ENCODE assay signal across 18 cellular contexts in the genomic region with DNA sequence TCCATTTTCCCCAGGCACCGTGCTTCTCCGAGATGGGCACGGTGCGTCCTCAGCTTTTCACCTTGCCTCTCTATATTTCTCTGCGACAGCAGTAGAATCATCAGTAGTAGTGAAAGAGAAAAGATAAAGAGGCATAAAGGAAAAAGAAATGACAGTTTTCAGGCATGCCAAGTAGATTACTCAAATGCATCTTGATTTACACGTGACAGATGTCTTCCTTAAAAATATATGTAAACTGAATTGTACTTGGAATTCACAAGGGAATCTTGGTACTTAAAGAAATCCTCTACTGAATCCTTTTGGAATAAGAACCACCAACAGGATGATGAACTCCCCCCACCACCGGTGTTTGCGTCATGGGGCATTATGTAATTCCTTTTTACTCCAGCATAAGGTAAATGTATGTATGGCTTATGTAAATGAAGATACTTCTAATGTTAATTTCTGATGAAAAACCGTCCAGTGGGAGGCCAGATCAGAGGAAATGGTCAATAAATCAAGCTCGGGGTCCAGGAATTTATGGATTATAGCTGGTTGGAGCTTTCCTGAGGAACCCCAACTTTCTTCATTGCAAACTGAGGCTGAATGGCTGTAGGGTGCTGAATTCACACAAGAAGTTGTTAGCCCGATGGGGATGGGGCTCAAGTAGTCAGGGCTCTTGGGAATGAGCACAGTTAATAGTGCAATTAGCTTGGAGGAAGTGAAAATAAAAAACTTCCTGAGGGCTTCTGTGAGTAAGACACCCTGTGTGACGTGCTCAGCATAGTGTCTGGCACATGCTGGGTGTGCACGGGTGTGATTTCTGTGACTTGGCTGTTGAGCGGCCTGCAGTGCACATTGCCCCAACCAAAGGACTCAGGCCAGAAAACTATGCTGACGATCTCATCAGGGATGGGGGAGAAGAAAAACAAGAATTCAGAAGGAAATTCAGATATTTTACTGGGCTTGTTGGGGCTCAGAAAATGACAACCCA.
"Had no signal": no experiment of that assay in that cellular context is flagged by ENCODE, and none has a peak within 500 bp of the region (broad histone marks: within the 10 kb centered on the region; RNA-seq: fewer than 3 reads in every experiment).

No MANE protein-coding gene starts in this region.

- H3K4me1 ChIP-seq: colonic mucosa, gastrocnemius medialis, testis had no signal

- H3K4me3 ChIP-seq: cardiac muscle cell, colonic mucosa, gastrocnemius medialis, testis had no signal

- H3K27ac ChIP-seq: cardiac muscle cell, colonic mucosa, gastrocnemius medialis, parathyroid adenoma, testis, VCaP had no signal

- H3K36me3 Mint-ChIP-seq: mesothelial cell of epicardium had no signal

- DNase-seq: activated CD4-positive, alpha-beta T cell treated with anti-CD3 and anti-CD28 coated beads for 4 hours; activated CD8-positive, alpha-beta memory T cell treated with anti-CD3 and anti-CD28 coated beads, Interleukin-2, amount 50 U/mL, for 48 hours; activated CD8-positive, alpha-beta T cell treated with anti-CD3 and anti-CD28 coated beads, Interleukin-2, amount 10 ng/mL, durations not matched to agents 7 days and 5 days; activated naive CD4-positive, alpha-beta T cell; activated naive CD8-positive, alpha-beta T cell treated with anti-CD3 and anti-CD28 coated beads, Interleukin-2, amount 50 U/mL, for 24 hours; colonic mucosa; gastrocnemius medialis; retina; stimulated activated CD4-positive, alpha-beta T cell treated with anti-CD3 and anti-CD28 coated beads, Interleukin-4, amount 100 ng/mL, for 4 hours; stimulated activated naive CD8-positive, alpha-beta T cell treated with anti-CD3 and anti-CD28 coated beads, Interleukin-15, amount 100 ng/mL, for 72 hours; testis had no signal

- FAIRE-seq: astrocyte, endothelial cell of umbilical vein had no signal

- H3K9me3 ChIP-seq: colonic mucosa, gastrocnemius medialis, testis had no signal

- H3K9me3 Mint-ChIP-seq: activated T-helper 1 cell treated with anti-CD3 and anti-CD28 coated beads, Interleukin-12 subunit alpha, Interleukin-12 subunit beta, Interleukin-2, Interleukin-4 antibody, amounts not matched to agents 30 ng/mL and 10 ng/mL and 1 ng/mL, durations not matched to agents 14 hours and 24 hours and 36 hours had no signal

- H3K4me3 Mint-ChIP-seq: activated CD8-positive, alpha-beta T cell treated with anti-CD3 and anti-CD28 coated beads, Interleukin-2, amount 10 ng/mL, durations not matched to agents 7 days and 5 days; activated naive CD8-positive, alpha-beta T cell treated with anti-CD3 and anti-CD28 coated beads, Interleukin-2, amount 50 U/mL, for 24 hours; activated T-helper 1 cell treated with anti-CD3 and anti-CD28 coated beads, Interleukin-12 subunit alpha, Interleukin-12 subunit beta, Interleukin-2, Interleukin-4 antibody, amounts not matched to agents 30 ng/mL and 10 ng/mL and 1 ng/mL, durations not matched to agents 14 hours and 24 hours and 36 hours; mesothelial cell of epicardium; stimulated activated naive CD8-positive, alpha-beta T cell treated with anti-CD3 and anti-CD28 coated beads, Interleukin-15, amount 100 ng/mL, for 72 hours had no signal

- H3K4me1 Mint-ChIP-seq: activated naive CD8-positive, alpha-beta T cell treated with anti-CD3 and anti-CD28 coated beads, Interleukin-2, amount 50 U/mL, for 24 hours; stimulated activated naive CD8-positive, alpha-beta T cell treated with anti-CD3 and anti-CD28 coated beads, Interleukin-15, amount 100 ng/mL, for 72 hours had no signal

- H3K9ac ChIP-seq: parathyroid adenoma had no signal

- H3K27ac Mint-ChIP-seq: activated CD8-positive, alpha-beta T cell treated with anti-CD3 and anti-CD28 coated beads, Interleukin-2, amount 10 ng/mL, durations not matched to agents 7 days and 5 days; activated naive CD8-positive, alpha-beta T cell treated with anti-CD3 and anti-CD28 coated beads, Interleukin-2, amount 50 U/mL, for 24 hours; activated T-helper 1 cell treated with anti-CD3 and anti-CD28 coated beads, Interleukin-12 subunit alpha, Interleukin-12 subunit beta, Interleukin-2, Interleukin-4 antibody, amounts not matched to agents 30 ng/mL and 10 ng/mL and 1 ng/mL, durations not matched to agents 14 hours and 24 hours and 36 hours; mesothelial cell of epicardium; stimulated activated naive CD8-positive, alpha-beta T cell treated with anti-CD3 and anti-CD28 coated beads, Interleukin-15, amount 100 ng/mL, for 72 hours had no signal

- H3K27me3 ChIP-seq: cardiac muscle cell, colonic mucosa, gastrocnemius medialis, testis had no signal

- H3K79me2 ChIP-seq: parathyroid adenoma had no signal

- H2AFZ ChIP-seq: parathyroid adenoma had no signal

- H3K27me3 Mint-ChIP-seq: activated naive CD8-positive, alpha-beta T cell treated with anti-CD3 and anti-CD28 coated beads, Interleukin-2, amount 50 U/mL, for 24 hours had no signal

- H3K36me3 ChIP-seq: cardiac muscle cell, colonic mucosa, gastrocnemius medialis had no signal
